ENCODE assay signal across 8 cellular contexts in the genomic region with DNA sequence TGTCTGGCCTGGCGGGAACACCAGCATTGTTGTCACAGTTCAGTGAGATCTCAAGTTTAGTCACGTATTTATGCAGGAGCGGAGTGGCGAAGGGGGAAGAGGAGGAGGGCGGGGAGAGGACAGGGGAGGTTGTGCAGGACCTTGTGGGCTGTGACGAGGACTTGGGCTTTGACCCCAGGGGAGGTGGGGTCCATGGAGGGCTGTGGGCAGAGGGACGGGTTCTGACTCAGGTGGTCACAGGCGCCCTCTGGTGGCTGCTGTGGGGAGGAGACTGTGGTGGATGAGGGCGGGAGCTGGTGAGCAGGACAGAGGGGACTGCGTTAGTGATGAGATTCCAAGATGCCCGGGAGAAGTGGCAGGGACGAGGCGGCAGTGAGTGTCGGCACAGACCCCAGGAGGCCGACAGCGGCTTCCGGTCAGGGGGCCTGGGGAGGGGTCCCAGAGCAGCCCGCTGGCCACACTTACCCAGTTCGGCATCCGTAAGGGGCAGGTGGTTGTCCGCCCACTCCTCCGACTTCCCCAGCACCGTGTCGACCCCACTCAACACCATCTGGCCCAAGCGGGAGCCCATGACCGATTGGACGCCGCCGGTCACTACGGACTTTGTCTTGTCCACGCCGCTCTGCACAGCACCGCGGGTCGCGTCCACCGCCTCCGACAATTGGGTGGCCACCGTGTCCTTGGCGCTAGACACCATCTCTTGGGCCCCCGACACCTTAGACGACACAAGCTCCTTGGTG. TPM values are rescaled to one million over a fixed set of nuclear protein-coding genes. Genes with fewer than 3 reads are reported as not detected.
DNase-seq lines count a peak whose midpoint lies in the region; ATAC-seq and TF ChIP-seq lines count a peak whose summit lies in the region.

No MANE protein-coding gene starts in this region.

- H3K9me3 ChIP-seq in BLaER1 treated with 17β-estradiol and CSF1 and Interleukin-3, amounts not matched to agents 10 nM and 100 nM (replicated peaks in 1 of 11): no peaks in the 10 kb centered on the region
- H3K9me3 ChIP-seq in ovary (no peaks in the 10 kb centered on the region), upper lobe of left lung (no peaks in the 10 kb centered on the region)

- no peak overlapping the region for H3K9ac ChIP-seq in BLaER1 treated with 17β-estradiol and CSF1 and Interleukin-3, amounts not matched to agents 10 nM and 100 nM

- no peak overlapping the region for H3K27ac ChIP-seq in BLaER1 treated with 17β-estradiol and CSF1 and Interleukin-3, amounts not matched to agents 10 nM and 100 nM
- H3K27ac ChIP-seq in ovary (no peak overlapping the region), upper lobe of left lung (no peak overlapping the region)

- POLR2A ChIA-PET in HEK293T (lab: Yijun Ruan, JAX): interaction anchor here (1.0 kb wide), 1 partner anchor 42 kb away, joined by 3 read pairs; no protein-coding TSS in a partner anchor

- intact Hi-C loops in activated T-helper 2 cell treated with anti-CD3 and anti-CD28 coated beads, Interferon-gamma antibody, Interleukin-2, Interleukin-4, amounts not matched to agents 10 μg/mL and 5 μg/mL and 100 μg/mL, durations not matched to agents 14 hours and 24 hours and 36 hours (cut with micrococcal nuclease): loop anchor here (1.0 kb wide), 1 partner anchor 40 kb away; no protein-coding TSS in a partner anchor
- intact Hi-C loops in ovary (cut with DNase I): loop anchor here (2.0 to 5.0 kb wide), 2 partner anchors 39 kb away; no protein-coding TSS in a partner anchor

- TF ChIP-seq EP300 in ovary (IDR thresholded peaks at IDR 0.05) (no peak), upper lobe of left lung (IDR thresholded peaks at IDR 0.05) (no peak)

- no peaks in the 10 kb centered on the region for H3K9me3 Mint-ChIP-seq in activated T-helper 2 cell treated with anti-CD3 and anti-CD28 coated beads, Interferon-gamma antibody, Interleukin-2, Interleukin-4, amounts not matched to agents 10 μg/mL and 5 μg/mL and 100 μg/mL, durations not matched to agents 14 hours and 24 hours and 36 hours

- WGBS in ovary, 3 donors: 76 to 80% (median 76%) methylated on average over 41 to 42 of the region's 42 CpGs
- WGBS in upper lobe of left lung, 2 donors: 80% methylated on average over 42 of the region's 42 CpGs

- DNase-seq in HEK293T (ENCODE audit: extremely low spot score) (peak; percentile 78), RPMI7951 (ENCODE audit: low read depth) (peak; percentile 49), germinal center (ENCODE audit: low spot score) (peak; percentile 78), ovary (peak; percentile 61 to 82 (median 79)), upper lobe of left lung (peak; percentile 70 to 82)
- DNase-seq in activated T-helper 2 cell treated with anti-CD3 and anti-CD28 coated beads, Interferon-gamma antibody, Interleukin-2, Interleukin-4, amounts not matched to agents 10 μg/mL and 5 μg/mL and 100 μg/mL, durations not matched to agents 14 hours and 24 hours and 36 hours (ENCODE audit: low spot score): peak; percentile 62

- H3K27me3 ChIP-seq in BLaER1 treated with 17β-estradiol and CSF1 and Interleukin-3, amounts not matched to agents 10 nM and 100 nM: no peaks in the 10 kb centered on the region
- H3K27me3 ChIP-seq in ovary (no peaks in the 10 kb centered on the region), upper lobe of left lung (no peaks in the 10 kb centered on the region)

- ATAC-seq in upper lobe of left lung (ENCODE audit: low FRiP score in 2 of 2): peak; percentile 64 to 88
- ATAC-seq in HG03039 (IDR thresholded peaks at IDR 0.05; ENCODE audit: unreplicated experiment): no peak

- peak overlapping the region in 6 of 11 experiments; percentile 4 to 53 (median 38); a peak in 10 of 22 replicates for H3K4me2 ChIP-seq in BLaER1 treated with 17β-estradiol and CSF1 and Interleukin-3, amounts not matched to agents 10 nM and 100 nM

- H3K4me3 Mint-ChIP-seq in activated T-helper 2 cell treated with anti-CD3 and anti-CD28 coated beads, Interferon-gamma antibody, Interleukin-2, Interleukin-4, amounts not matched to agents 10 μg/mL and 5 μg/mL and 100 μg/mL, durations not matched to agents 14 hours and 24 hours and 36 hours (ENCODE audit: low read depth): no peak overlapping the region

- H3K36me3 ChIP-seq in BLaER1 treated with 17β-estradiol and CSF1 and Interleukin-3, amounts not matched to agents 10 nM and 100 nM: peaks cover 86 to 100% (median 98%) of the 10 kb centered on the region in 11 experiments
- H3K36me3 ChIP-seq in ovary (no peaks in the 10 kb centered on the region), upper lobe of left lung (peaks cover 0 to 87% (median 46%) of the 10 kb centered on the region in 4 donors)

- no peak overlapping the region for H3K4me3 ChIP-seq in BLaER1 treated with 17β-estradiol and CSF1 and Interleukin-3, amounts not matched to agents 10 nM and 100 nM
- H3K4me3 ChIP-seq in ovary (no peak overlapping the region), upper lobe of left lung (no peak overlapping the region)

- TF ChIP-seq CTCF in ovary (IDR thresholded peaks at IDR 0.05) (peak; percentile 52 to 81 (median 78)), upper lobe of left lung (IDR thresholded peaks at IDR 0.05) (peak; percentile 78 to 91 (median 87))

- TF ChIP-seq POLR2A in ovary (IDR thresholded peaks at IDR 0.05) (no peak), upper lobe of left lung (IDR thresholded peaks at IDR 0.05) (no peak)

- no peak overlapping the region for H3K27ac Mint-ChIP-seq in activated T-helper 2 cell treated with anti-CD3 and anti-CD28 coated beads, Interferon-gamma antibody, Interleukin-2, Interleukin-4, amounts not matched to agents 10 μg/mL and 5 μg/mL and 100 μg/mL, durations not matched to agents 14 hours and 24 hours and 36 hours

- H3K27me3 Mint-ChIP-seq in activated T-helper 2 cell treated with anti-CD3 and anti-CD28 coated beads, Interferon-gamma antibody, Interleukin-2, Interleukin-4, amounts not matched to agents 10 μg/mL and 5 μg/mL and 100 μg/mL, durations not matched to agents 14 hours and 24 hours and 36 hours (ENCODE audit: low read depth): no peaks in the 10 kb centered on the region

- H4K20me1 ChIP-seq in BLaER1 treated with 17β-estradiol and CSF1 and Interleukin-3, amounts not matched to agents 10 nM and 100 nM: peaks cover 0 to 89% (median 8%) of the 10 kb centered on the region in 11 experiments; a peak in 12 of 22 replicates

- H3K4me1 ChIP-seq in BLaER1 treated with 17β-estradiol and CSF1 and Interleukin-3, amounts not matched to agents 10 nM and 100 nM: peaks cover 0 to 29% (median 12%) of the 10 kb centered on the region in 10 experiments; a peak in 14 of 20 replicates
- H3K4me1 ChIP-seq in ovary (ENCODE audit: insufficient read depth): peaks cover 1% of the 10 kb centered on the region
- no peaks in the 10 kb centered on the region for H3K4me1 ChIP-seq in upper lobe of left lung

- CTCF ChIA-PET in HEK293T (lab: Yijun Ruan, JAX): interaction anchor here (0.6 to 2.6 kb wide), 9 partner anchors 10 to 123 kb away, joined by 3 to 34 read pairs (median 3); a partner anchor contains a TSS

- H3K36me3 Mint-ChIP-seq in activated T-helper 2 cell treated with anti-CD3 and anti-CD28 coated beads, Interferon-gamma antibody, Interleukin-2, Interleukin-4, amounts not matched to agents 10 μg/mL and 5 μg/mL and 100 μg/mL, durations not matched to agents 14 hours and 24 hours and 36 hours (ENCODE audit: low read depth): peaks cover 20% of the 10 kb centered on the region

- no peaks in the 10 kb centered on the region for H3K4me1 Mint-ChIP-seq in activated T-helper 2 cell treated with anti-CD3 and anti-CD28 coated beads, Interferon-gamma antibody, Interleukin-2, Interleukin-4, amounts not matched to agents 10 μg/mL and 5 μg/mL and 100 μg/mL, durations not matched to agents 14 hours and 24 hours and 36 hours (ENCODE audit: low read depth)

TF ChIP-seq in HEK293T, 16 proteins besides CTCF, POLR2A, EP300 and RAD21 (continues in another document):
- TF ChIP-seq TARDBP (IDR thresholded peaks at IDR 0.05) (no peak), ZNF384 (IDR thresholded peaks at IDR 0.05) (no peak), NFRKB (IDR thresholded peaks at IDR 0.05) (no peak), CTBP1 (IDR thresholded peaks at IDR 0.05; ENCODE audit: borderline replicate concordance) (no peak), FOXK2 (IDR thresholded peaks at IDR 0.05) (no peak), HDGF (IDR thresholded peaks at IDR 0.05; ENCODE audit: borderline replicate concordance) (no peak), ARNT (IDR thresholded peaks at IDR 0.05) (no peak), LEF1 (IDR thresholded peaks at IDR 0.05; ENCODE audit: borderline replicate concordance) (no peak), SP1 (IDR thresholded peaks at IDR 0.05) (no peak), SUZ12 (IDR thresholded peaks at IDR 0.05) (no peak)

RNA-seq across cellular contexts. Expression of a gene that starts 15.7 kb away (rescaled TPM):
- total RNA-seq in RPMI7951 (2014; rRNA removed; shearing (Covaris generic)): 177 and 194 TPM in 2 replicates
- total RNA-seq in activated T-helper 2 cell treated with anti-CD3 and anti-CD28 coated beads, Interferon-gamma antibody, Interleukin-2, Interleukin-4, amounts not matched to agents 10 μg/mL and 5 μg/mL and 100 μg/mL, durations not matched to agents 14 hours and 24 hours and 36 hours: 55.3 and 61.8 TPM in 2 replicates
- total RNA-seq in ovary: 10 to 100 TPM; 26.1 to 83.9 (median 73.7) TPM
- polyA plus RNA-seq in ovary: 10 to 100 TPM; 48.7 to 51.9 TPM
- 10 to 100 TPM; 29.3 to 55.1 (median 38.4) TPM for total RNA-seq in upper lobe of left lung

RNA-seq across cellular contexts. Expression of a gene that starts 20.2 kb away (rescaled TPM):
- total RNA-seq in RPMI7951 (2014; rRNA removed; shearing (Covaris generic)): 2.4 and 2.5 TPM in 2 replicates
- 28.1 and 30.4 TPM in 2 replicates for total RNA-seq in activated T-helper 2 cell treated with anti-CD3 and anti-CD28 coated beads, Interferon-gamma antibody, Interleukin-2, Interleukin-4, amounts not matched to agents 10 μg/mL and 5 μg/mL and 100 μg/mL, durations not matched to agents 14 hours and 24 hours and 36 hours
- total RNA-seq in ovary (10 to 100 TPM in 2 of 7 donors, 1 to 10 TPM in 5; 3.6 to 13.3 (median 9.6) TPM), upper lobe of left lung (10 to 100 TPM in 5 of 6 donors, 1 to 10 TPM in 1; 9.0 to 23.3 (median 17.1) TPM)
- 1 to 10 TPM; 2.5 to 7.8 TPM for polyA plus RNA-seq in ovary

RNA-seq across cellular contexts. Expression of a gene that starts 51.0 kb away (rescaled TPM):
- not detected in 2 replicates for total RNA-seq in RPMI7951 (2014; rRNA removed; shearing (Covaris generic))
- total RNA-seq in activated T-helper 2 cell treated with anti-CD3 and anti-CD28 coated beads, Interferon-gamma antibody, Interleukin-2, Interleukin-4, amounts not matched to agents 10 μg/mL and 5 μg/mL and 100 μg/mL, durations not matched to agents 14 hours and 24 hours and 36 hours: 0.23 and 0.27 TPM in 2 replicates
- total RNA-seq in ovary (1 to 10 TPM in 1 of 7 donors, under 1 TPM in 4, not detected in 2; 0.15 to 1.2 (median 0.28) TPM), upper lobe of left lung (1 to 10 TPM in 2 of 6 donors, under 1 TPM in 3, not detected in 1; 0.34 to 6.8 (median 0.83) TPM)
- under 1 TPM in 1 of 2 donors, not detected in 1; 0.07 TPM for polyA plus RNA-seq in ovary

RNA-seq across cellular contexts. Expression of a gene that starts 57.6 kb away (rescaled TPM):
- 37.6 and 37.7 TPM in 2 replicates for total RNA-seq in RPMI7951 (2014; rRNA removed; shearing (Covaris generic))
- total RNA-seq in activated T-helper 2 cell treated with anti-CD3 and anti-CD28 coated beads, Interferon-gamma antibody, Interleukin-2, Interleukin-4, amounts not matched to agents 10 μg/mL and 5 μg/mL and 100 μg/mL, durations not matched to agents 14 hours and 24 hours and 36 hours: 137 and 138 TPM in 2 replicates
- total RNA-seq in ovary (1 to 10 TPM in 2 of 7 donors, under 1 TPM in 5; 0.18 to 4.0 (median 0.50) TPM), upper lobe of left lung (1 to 10 TPM; 1.0 to 5.1 (median 2.3) TPM)
- under 1 TPM; 0.42 to 0.86 TPM for polyA plus RNA-seq in ovary
